ENCODE assay signal across 7 cellular contexts in genomic region chr18:25164837-25165791, GRCh38.
DNase-seq lines count a peak whose midpoint lies in the region; ATAC-seq and TF ChIP-seq lines count a peak whose summit lies in the region.

No MANE protein-coding gene starts in this region.

- 5 to 9% (median 7%) methylated on average over 10 of the region's 10 CpGs for WGBS in ovary, 3 donors

- H3K27ac ChIP-seq in ovary = peak overlapping the region in 1 of 2 donors; percentile 59

- TF ChIP-seq CTCF in ovary (IDR thresholded peaks at IDR 0.05) = no peak

- TF ChIP-seq POLR2A in GM18505 (IDR thresholded peaks at IDR 0.05; ENCODE audit: borderline replicate concordance, extremely low read depth, insufficient read depth, insufficient read length) (no peak), ovary (IDR thresholded peaks at IDR 0.05) (no peak)

- H3K9me3 ChIP-seq in endocrine pancreas (ENCODE audit: control insufficient read depth, low read length) (no peaks in the 10 kb centered on the region), ovary (no peaks in the 10 kb centered on the region)

- intact Hi-C loops in ovary (cut with DNase I) = no loop called here

- no peak for TF ChIP-seq EP300 in ovary (IDR thresholded peaks at IDR 0.05)

- H3K4me3 ChIP-seq in endocrine pancreas (ENCODE audit: control insufficient read depth, insufficient read depth, low read length) = peak overlapping the region; percentile 65
- H3K4me3 ChIP-seq in ovary = peak overlapping the region; percentile 29

- H3K36me3 ChIP-seq in endocrine pancreas (ENCODE audit: control insufficient read depth, insufficient read depth, low read length) (no peaks in the 10 kb centered on the region), ovary (no peaks in the 10 kb centered on the region)

- ATAC-seq in GM18505 (IDR thresholded peaks at IDR 0.05; ENCODE audit: unreplicated experiment) (peak; percentile 89), GM21825 (IDR thresholded peaks at IDR 0.05; ENCODE audit: unreplicated experiment) (peak; percentile 94)

- DNase-seq in NCI-H69 (lab: John Stamatoyannopoulos, UW) = peak; percentile 53
- DNase-seq in ovary = peak in 1 of 5 donors; percentile 12
- no peak for DNase-seq in NOMO-1 treated with DMSO at 0.1 percent for 48 hours (lab: John Stamatoyannopoulos, UW; ENCODE audit: unreplicated experiment)
- DNase-seq in A172 (ENCODE audit: low spot score) = no peak

- H3K27me3 ChIP-seq in endocrine pancreas (ENCODE audit: control insufficient read depth, insufficient read depth, low read length) (no peaks in the 10 kb centered on the region), ovary (no peaks in the 10 kb centered on the region)

- no peak overlapping the region for H3K9ac ChIP-seq in endocrine pancreas (ENCODE audit: control insufficient read depth, insufficient read depth, low read length)

- H3K4me1 ChIP-seq in endocrine pancreas (ENCODE audit: control insufficient read depth, insufficient read depth, low read length) (no peaks in the 10 kb centered on the region), ovary (ENCODE audit: insufficient read depth) (peaks cover 4% of the 10 kb centered on the region)
